8 cellular contexts compared by ENCODE assay signal in the genomic region with DNA sequence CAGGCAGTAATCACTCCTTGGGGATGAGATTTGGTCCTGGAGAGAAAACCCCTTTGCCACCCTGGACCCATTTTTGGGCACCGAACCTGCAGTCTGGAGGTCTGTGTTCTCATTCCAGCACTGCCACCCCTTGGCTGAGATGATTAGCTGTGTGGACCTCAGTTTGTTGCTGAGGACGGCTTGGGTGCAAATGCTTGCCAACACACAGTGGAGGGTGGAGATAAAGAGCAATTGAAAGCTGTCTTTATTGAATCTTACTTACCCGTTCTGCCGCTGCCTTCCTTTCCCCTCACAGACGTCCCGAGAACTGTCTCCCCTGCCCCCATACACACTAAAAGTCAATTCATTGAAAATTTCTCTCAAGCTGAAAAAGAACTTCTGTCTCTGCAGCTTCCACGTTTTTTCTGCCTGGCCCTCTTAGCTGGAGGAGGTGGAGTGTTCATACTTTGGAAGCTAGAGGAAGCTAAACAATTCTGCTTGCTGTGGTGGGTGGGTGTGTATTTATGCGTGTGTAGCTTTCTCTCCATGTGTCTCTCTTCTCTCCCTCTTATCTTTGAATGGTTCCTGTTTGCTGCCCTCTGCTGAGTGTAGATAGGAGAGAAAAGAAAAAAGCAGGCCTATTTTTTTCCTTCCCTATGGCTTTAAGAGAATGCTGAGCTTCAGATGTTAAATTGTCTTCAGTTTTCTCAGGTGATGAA. TPM values are rescaled to one million over a fixed set of nuclear protein-coding genes. Genes with fewer than 3 reads are reported as not detected.
A peak's percentile ranks its signal among the peaks of the same experiment; 100 is the strongest.
DNase-seq lines count a peak whose midpoint lies in the region; ATAC-seq and TF ChIP-seq lines count a peak whose summit lies in the region.

No MANE protein-coding gene starts in this region.

- DNase-seq in AML-193 (lab: John Stamatoyannopoulos, UW): peak; percentile 23 to 60
- no peak for DNase-seq in GM13976 (ENCODE audit: low spot score)
- DNase-seq in SK-MEL-5 (ENCODE audit: low read depth, low spot score): peak; percentile 56
- peak; percentile 70 for DNase-seq in fibroblast of mammary gland (ENCODE audit: low read depth)
- peak; percentile 49 for DNase-seq in pulmonary artery endothelial cell (ENCODE audit: low read depth, low spot score)
- DNase-seq in stimulated activated CD4-positive, alpha-beta T cell treated with anti-CD3 and anti-CD28 coated beads, Interleukin-4, amount 100 ng/mL, for 24 hours: no peak

- no peak for ATAC-seq in HG03139 (IDR thresholded peaks at IDR 0.05; ENCODE audit: unreplicated experiment)
- ATAC-seq in HG03108 (IDR thresholded peaks at IDR 0.05; ENCODE audit: unreplicated experiment): no peak

- TF ChIP-seq CTCF in GM13976 (IDR thresholded peaks at IDR 0.05; ENCODE audit: borderline replicate concordance, control extremely low read depth, extremely low read depth, insufficient read depth, missing control alignments) (peak; percentile 31), fibroblast of mammary gland (conservative IDR thresholded peaks at IDR 0.05; ENCODE audit: control insufficient read depth, insufficient read depth, low read depth, low read length) (peak; percentile 75)

- in situ Hi-C loops in GM13976 (cut with MboI; ENCODE audit: low sequenced_read_pairs, unreplicated experiment) (no loop called here), SK-MEL-5 (cut with HindIII; ENCODE audit: low pct_unique_long_range_greater_than_20kb, low sequenced_read_pairs) (no loop called here)

- H3K4me3 ChIP-seq in fibroblast of mammary gland (ENCODE audit: control insufficient read depth, low read depth, low read length): no peak overlapping the region

RNA-seq across cellular contexts. Expression of a gene that starts 6.6 kb away (rescaled TPM):
- 8.7 and 11.0 TPM in 2 replicates for total RNA-seq in SK-MEL-5 (2014; rRNA removed; shearing (Covaris generic))
- polyA plus RNA-seq in SK-MEL-5 (2015; cell fraction: cytosol; rRNA removed): 11.9 and 13.8 TPM in 2 replicates
- 10.9 and 12.0 TPM in 2 replicates for polyA plus RNA-seq in SK-MEL-5 (2015; cell fraction: nucleus; rRNA removed)
- total RNA-seq in pulmonary artery endothelial cell: 39.5 and 60.4 TPM in 2 replicates

Comparison
In these comparisons a context has a peak if more than half of its experiments do, and no peak if none do; other contexts are left out.
1. DNase-seq: peak in AML-193 (2 of 2), SK-MEL-5 (single experiment), fibroblast of mammary gland (single experiment) and pulmonary artery endothelial cell (single experiment); none in GM13976 (single experiment) and stimulated activated CD4-positive, alpha-beta T cell treated with anti-CD3 and anti-CD28 coated beads, Interleukin-4, amount 100 ng/mL, for 24 hours (single experiment).